Comparison of ENCODE assay signal across 1 cellular context in genomic region chr1:31760901-31761470, GRCh38.
A peak's percentile ranks its signal among the peaks of the same experiment; 100 is the strongest.
TF ChIP-seq lines count a peak whose summit lies in the region.

No MANE protein-coding gene starts in this region.

TF ChIP-seq in K562, 482 proteins besides CTCF, POLR2A, EP300 and RAD21 (continues in another document):
- no peak for TF ChIP-seq HBP1 (CRISPR knock-in tag; IDR thresholded peaks at IDR 0.05)
- no peak for TF ChIP-seq ZNF77 (CRISPR knock-in tag; IDR thresholded peaks at IDR 0.05)
- peak; percentile 86 for TF ChIP-seq RFX1 (IDR thresholded peaks at IDR 0.05)
- TF ChIP-seq CXXC5 (CRISPR knock-in tag; IDR thresholded peaks at IDR 0.05): 0 out of 2 replicates have a peak, but pooled peaks have one; percentile 18
- TF ChIP-seq ZBTB1 (CRISPR knock-in tag; IDR thresholded peaks at IDR 0.05; ENCODE audit: borderline replicate concordance, low read depth): no peak
- TF ChIP-seq U2AF2 (optimal IDR thresholded peaks at IDR 0.05; ENCODE audit: low read depth, low read length): no peak
- no peak for TF ChIP-seq RBM39 (optimal IDR thresholded peaks at IDR 0.05; ENCODE audit: low read depth, low read length)
- no peak for TF ChIP-seq ZNF316 (IDR thresholded peaks at IDR 0.05)
- TF ChIP-seq SMARCE1 (IDR thresholded peaks at IDR 0.05): no peak
- TF ChIP-seq GABPA (tag; conservative IDR thresholded peaks at IDR 0.05; ENCODE audit: low read depth): 0 out of 2 replicates have a peak, but pooled peaks have one; percentile 33
- no peak for TF ChIP-seq RNF219 (CRISPR knock-in tag; IDR thresholded peaks at IDR 0.05)
- peak; percentile 50; the same call in 1 of the 2 replicates for TF ChIP-seq NFE2 (IDR thresholded peaks at IDR 0.05; ENCODE audit: low read depth)
- TF ChIP-seq CTBP1 (IDR thresholded peaks at IDR 0.05; ENCODE audit: borderline replicate concordance): 0 out of 2 replicates have a peak, but pooled peaks have one; percentile 15
- TF ChIP-seq ZSCAN32 (CRISPR knock-in tag; IDR thresholded peaks at IDR 0.05): no peak
- TF ChIP-seq ZNF778 (CRISPR knock-in tag; IDR thresholded peaks at IDR 0.05): no peak
- TF ChIP-seq ZBTB33 (CRISPR knock-in tag; IDR thresholded peaks at IDR 0.05): no peak
- no peak for TF ChIP-seq ATF7 (IDR thresholded peaks at IDR 0.05)
- TF ChIP-seq, protein P1, sequence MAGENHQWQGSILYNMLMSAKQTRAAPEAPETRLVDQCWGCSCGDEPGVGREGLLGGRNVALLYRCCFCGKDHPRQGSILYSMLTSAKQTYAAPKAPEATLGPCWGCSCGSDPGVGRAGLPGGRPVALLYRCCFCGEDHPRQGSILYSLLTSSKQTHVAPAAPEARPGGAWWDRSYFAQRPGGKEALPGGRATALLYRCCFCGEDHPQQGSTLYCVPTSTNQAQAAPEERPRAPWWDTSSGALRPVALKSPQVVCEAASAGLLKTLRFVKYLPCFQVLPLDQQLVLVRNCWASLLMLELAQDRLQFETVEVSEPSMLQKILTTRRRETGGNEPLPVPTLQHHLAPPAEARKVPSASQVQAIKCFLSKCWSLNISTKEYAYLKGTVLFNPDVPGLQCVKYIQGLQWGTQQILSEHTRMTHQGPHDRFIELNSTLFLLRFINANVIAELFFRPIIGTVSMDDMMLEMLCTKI (IDR thresholded peaks at IDR 0.05; ENCODE audit: partially characterized antibody): no peak
- TF ChIP-seq ESRRA (IDR thresholded peaks at IDR 0.05; ENCODE audit: borderline replicate concordance, low read depth): no peak
- no peak for TF ChIP-seq ZNF133 (CRISPR knock-in tag; IDR thresholded peaks at IDR 0.05)
- TF ChIP-seq MIER1 (IDR thresholded peaks at IDR 0.05; ENCODE audit: low read depth): no peak
- peak; percentile 48 to 54; a peak in 2 of 4 replicates for TF ChIP-seq MAZ (CRISPR knock-in tag; conservative IDR thresholded peaks at IDR 0.05 in 1 of 2, IDR thresholded peaks at IDR 0.05 in 1 of 2)
- TF ChIP-seq DPF2 (IDR thresholded peaks at IDR 0.05): no peak
- no peak for TF ChIP-seq ARID2 (IDR thresholded peaks at IDR 0.05)
- no peak for TF ChIP-seq KLF1 (tag; IDR thresholded peaks at IDR 0.05)
- TF ChIP-seq, protein P2, sequence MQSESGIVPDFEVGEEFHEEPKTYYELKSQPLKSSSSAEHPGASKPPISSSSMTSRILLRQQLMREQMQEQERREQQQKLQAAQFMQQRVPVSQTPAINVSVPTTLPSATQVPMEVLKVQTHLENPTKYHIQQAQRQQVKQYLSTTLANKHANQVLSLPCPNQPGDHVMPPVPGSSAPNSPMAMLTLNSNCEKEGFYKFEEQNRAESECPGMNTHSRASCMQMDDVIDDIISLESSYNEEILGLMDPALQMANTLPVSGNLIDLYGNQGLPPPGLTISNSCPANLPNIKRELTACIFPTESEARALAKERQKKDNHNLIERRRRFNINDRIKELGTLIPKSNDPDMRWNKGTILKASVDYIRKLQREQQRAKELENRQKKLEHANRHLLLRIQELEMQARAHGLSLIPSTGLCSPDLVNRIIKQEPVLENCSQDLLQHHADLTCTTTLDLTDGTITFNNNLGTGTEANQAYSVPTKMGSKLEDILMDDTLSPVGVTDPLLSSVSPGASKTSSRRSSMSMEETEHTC (IDR thresholded peaks at IDR 0.05): no peak
- no peak for TF ChIP-seq ZSCAN29 (IDR thresholded peaks at IDR 0.05)
- TF ChIP-seq ARID4B (CRISPR knock-in tag; IDR thresholded peaks at IDR 0.05): peak; percentile 80
- TF ChIP-seq, protein P3, sequence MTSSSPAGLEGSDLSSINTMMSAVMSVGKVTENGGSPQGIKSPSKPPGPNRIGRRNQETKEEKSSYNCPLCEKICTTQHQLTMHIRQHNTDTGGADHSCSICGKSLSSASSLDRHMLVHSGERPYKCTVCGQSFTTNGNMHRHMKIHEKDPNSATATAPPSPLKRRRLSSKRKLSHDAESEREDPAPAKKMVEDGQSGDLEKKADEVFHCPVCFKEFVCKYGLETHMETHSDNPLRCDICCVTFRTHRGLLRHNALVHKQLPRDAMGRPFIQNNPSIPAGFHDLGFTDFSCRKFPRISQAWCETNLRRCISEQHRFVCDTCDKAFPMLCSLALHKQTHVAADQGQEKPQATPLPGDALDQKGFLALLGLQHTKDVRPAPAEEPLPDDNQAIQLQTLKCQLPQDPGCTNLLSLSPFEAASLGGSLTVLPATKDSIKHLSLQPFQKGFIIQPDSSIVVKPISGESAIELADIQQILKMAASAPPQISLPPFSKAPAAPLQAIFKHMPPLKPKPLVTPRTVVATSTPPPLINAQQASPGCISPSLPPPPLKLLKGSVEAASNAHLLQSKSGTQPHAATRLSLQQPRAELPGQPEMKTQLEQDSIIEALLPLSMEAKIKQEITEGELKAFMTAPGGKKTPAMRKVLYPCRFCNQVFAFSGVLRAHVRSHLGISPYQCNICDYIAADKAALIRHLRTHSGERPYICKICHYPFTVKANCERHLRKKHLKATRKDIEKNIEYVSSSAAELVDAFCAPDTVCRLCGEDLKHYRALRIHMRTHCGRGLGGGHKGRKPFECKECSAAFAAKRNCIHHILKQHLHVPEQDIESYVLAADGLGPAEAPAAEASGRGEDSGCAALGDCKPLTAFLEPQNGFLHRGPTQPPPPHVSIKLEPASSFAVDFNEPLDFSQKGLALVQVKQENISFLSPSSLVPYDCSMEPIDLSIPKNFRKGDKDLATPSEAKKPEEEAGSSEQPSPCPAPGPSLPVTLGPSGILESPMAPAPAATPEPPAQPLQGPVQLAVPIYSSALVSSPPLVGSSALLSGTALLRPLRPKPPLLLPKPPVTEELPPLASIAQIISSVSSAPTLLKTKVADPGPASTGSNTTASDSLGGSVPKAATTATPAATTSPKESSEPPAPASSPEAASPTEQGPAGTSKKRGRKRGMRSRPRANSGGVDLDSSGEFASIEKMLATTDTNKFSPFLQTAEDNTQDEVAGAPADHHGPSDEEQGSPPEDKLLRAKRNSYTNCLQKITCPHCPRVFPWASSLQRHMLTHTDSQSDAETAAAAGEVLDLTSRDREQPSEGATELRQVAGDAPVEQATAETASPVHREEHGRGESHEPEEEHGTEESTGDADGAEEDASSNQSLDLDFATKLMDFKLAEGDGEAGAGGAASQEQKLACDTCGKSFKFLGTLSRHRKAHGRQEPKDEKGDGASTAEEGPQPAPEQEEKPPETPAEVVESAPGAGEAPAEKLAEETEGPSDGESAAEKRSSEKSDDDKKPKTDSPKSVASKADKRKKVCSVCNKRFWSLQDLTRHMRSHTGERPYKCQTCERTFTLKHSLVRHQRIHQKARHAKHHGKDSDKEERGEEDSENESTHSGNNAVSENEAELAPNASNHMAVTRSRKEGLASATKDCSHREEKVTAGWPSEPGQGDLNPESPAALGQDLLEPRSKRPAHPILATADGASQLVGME (CRISPR knock-in tag; IDR thresholded peaks at IDR 0.05): no peak
- TF ChIP-seq HMG20A (CRISPR knock-in tag; conservative IDR thresholded peaks at IDR 0.05): no peak
- TF ChIP-seq POLR2AphosphoS2 (IDR thresholded peaks at IDR 0.05; ENCODE audit: low read length): no peak
- TF ChIP-seq JUND (IDR thresholded peaks at IDR 0.05; ENCODE audit: borderline replicate concordance, low read depth, low read length): peak; percentile 86
- peak; percentile 45; the same call in 1 of the 3 replicates for TF ChIP-seq JUND (tag; IDR thresholded peaks at IDR 0.05; ENCODE audit: borderline replicate concordance, low read depth, low read length)
- no peak for TF ChIP-seq NR4A1 (CRISPR knock-in tag; IDR thresholded peaks at IDR 0.05)
- no peak for TF ChIP-seq NR4A1 (tag; IDR thresholded peaks at IDR 0.05)
- no peak for TF ChIP-seq ATF1 (CRISPR knock-in tag; IDR thresholded peaks at IDR 0.05)
- no peak for TF ChIP-seq ATF1 (tag; IDR thresholded peaks at IDR 0.05)
- TF ChIP-seq MCM7 (IDR thresholded peaks at IDR 0.05): no peak
- TF ChIP-seq MYBL2 (IDR thresholded peaks at IDR 0.05; ENCODE audit: low read depth): no peak
- TF ChIP-seq MYBL2 (CRISPR knock-in tag; IDR thresholded peaks at IDR 0.05; ENCODE audit: borderline replicate concordance): no peak
